ENCODE assay signal across 10 cellular contexts in genomic region chr9:118732998-118733397, GRCh38.
"Had no signal": no experiment of that assay in that cellular context is flagged by ENCODE, and none has a peak within 500 bp of the region (broad histone marks: within the 10 kb centered on the region; RNA-seq: fewer than 3 reads in every experiment).

No MANE protein-coding gene starts in this region.

- H3K4me3 ChIP-seq: GM23248, GM23338, HAP-1 had no signal

- DNase-seq: GM23248, GOT3, H7, H9, HCEC 1CT, HFFc6 had no signal

- H3K27ac ChIP-seq: GM23248 had no signal

- H2AFZ ChIP-seq: GM23248, GM23338 had no signal

- H3K36me3 ChIP-seq: HAP-1 had no signal

- H3K27ac Mint-ChIP-seq: GM23338, H9, HFFc6 had no signal

- H3K9me3 ChIP-seq: HAP-1 had no signal

- FAIRE-seq: H1 had no signal

- H3K9ac ChIP-seq: GM23248 had no signal

- H3K4me1 ChIP-seq: HAP-1 had no signal

- ATAC-seq: GM23338, HCT116 had no signal

- H3K4me2 ChIP-seq: GM23338 had no signal

- H3K4me3 Mint-ChIP-seq: GM23338, H9, HFFc6 had no signal

- H3K4me1 Mint-ChIP-seq: GM23338, H9 had no signal
